In genomic region chr3:11465744-11466611, GRCh38 we compare ENCODE assay signal across 11 cellular contexts.
A peak's percentile ranks its signal among the peaks of the same experiment; 100 is the strongest.
DNase-seq lines count a peak whose midpoint lies in the region; ATAC-seq and TF ChIP-seq lines count a peak whose summit lies in the region.
"Had no signal": no experiment of that assay in that cellular context is flagged by ENCODE, and none has a peak within 500 bp of the region (broad histone marks: within the 10 kb centered on the region; RNA-seq: fewer than 3 reads in every experiment).

No MANE protein-coding gene starts in this region.

- H3K4me3 Mint-ChIP-seq in activated CD4-positive, alpha-beta memory T cell treated with anti-CD3 and anti-CD28 coated beads for 36 hours: no peak overlapping the region
- H3K4me3 Mint-ChIP-seq in activated CD8-positive, alpha-beta T cell treated with anti-CD3 and anti-CD28 coated beads, Interleukin-2, amount 10 ng/mL, durations not matched to agents 7 days and 5 days: no peak overlapping the region

- POLR2A ChIA-PET in activated CD4-positive, alpha-beta memory T cell treated with anti-CD3 and anti-CD28 coated beads for 36 hours (lab: Charles Lee): no interaction called here
- POLR2A ChIA-PET in activated CD8-positive, alpha-beta T cell treated with anti-CD3 and anti-CD28 coated beads, Interleukin-2, amount 10 ng/mL, durations not matched to agents 7 days and 5 days (lab: Charles Lee): no interaction called here

- no peaks in the 10 kb centered on the region for H3K9me3 Mint-ChIP-seq in activated CD4-positive, alpha-beta memory T cell treated with anti-CD3 and anti-CD28 coated beads for 36 hours
- H3K9me3 Mint-ChIP-seq in activated CD8-positive, alpha-beta T cell treated with anti-CD3 and anti-CD28 coated beads, Interleukin-2, amount 10 ng/mL, durations not matched to agents 7 days and 5 days (ENCODE audit: insufficient read depth): no peaks in the 10 kb centered on the region

- H3K27ac Mint-ChIP-seq in activated CD4-positive, alpha-beta memory T cell treated with anti-CD3 and anti-CD28 coated beads for 36 hours: no peak overlapping the region
- no peak overlapping the region for H3K27ac Mint-ChIP-seq in activated CD8-positive, alpha-beta T cell treated with anti-CD3 and anti-CD28 coated beads, Interleukin-2, amount 10 ng/mL, durations not matched to agents 7 days and 5 days

- H3K27me3 ChIP-seq in mucosa of rectum (ENCODE audit: control insufficient read depth in 2 of 2, insufficient read depth in 2 of 2, low read length in 2 of 2): no peaks in the 10 kb centered on the region
- H3K27me3 ChIP-seq in upper lobe of left lung: no peaks in the 10 kb centered on the region

- H3K27me3 Mint-ChIP-seq in activated CD4-positive, alpha-beta memory T cell treated with anti-CD3 and anti-CD28 coated beads for 36 hours: no peaks in the 10 kb centered on the region
- no peaks in the 10 kb centered on the region for H3K27me3 Mint-ChIP-seq in activated CD8-positive, alpha-beta T cell treated with anti-CD3 and anti-CD28 coated beads, Interleukin-2, amount 10 ng/mL, durations not matched to agents 7 days and 5 days (ENCODE audit: low read depth)

- CTCF ChIA-PET in activated CD4-positive, alpha-beta memory T cell treated with anti-CD3 and anti-CD28 coated beads for 36 hours (lab: Charles Lee): no interaction called here
- CTCF ChIA-PET in activated CD8-positive, alpha-beta T cell treated with anti-CD3 and anti-CD28 coated beads, Interleukin-2, amount 10 ng/mL, durations not matched to agents 7 days and 5 days (lab: Charles Lee): no interaction called here

- DNase-seq in DMS 273 (lab: John Stamatoyannopoulos, UW; ENCODE audit: unreplicated experiment): peak; percentile 26
- no peak for DNase-seq in DMS 273 treated with DMSO at 0.1 percent for 48 hours (lab: John Stamatoyannopoulos, UW)
- no peak for DNase-seq in upper lobe of left lung
- DNase-seq in activated CD4-positive, alpha-beta memory T cell treated with anti-CD3 and anti-CD28 coated beads for 36 hours: no peak
- no peak for DNase-seq in activated CD8-positive, alpha-beta T cell treated with anti-CD3 and anti-CD28 coated beads, Interleukin-2, amount 10 ng/mL, durations not matched to agents 7 days and 5 days
- DNase-seq in KBM-7: no peak
- DNase-seq: activated gamma-delta T cell, NCI-H2171 had no signal

- no peak for TF ChIP-seq CTCF in upper lobe of left lung (IDR thresholded peaks at IDR 0.05)

- H3K36me3 ChIP-seq in mucosa of rectum (ENCODE audit: control insufficient read depth in 2 of 2, insufficient read depth in 2 of 2, low read length in 2 of 2) (peaks cover 3 to 9% of the 10 kb centered on the region in 2 donors), upper lobe of left lung (peaks cover 0 to 10% (median 2%) of the 10 kb centered on the region in 4 donors)

- intact Hi-C loops in activated CD4-positive, alpha-beta memory T cell treated with anti-CD3 and anti-CD28 coated beads for 36 hours (cut with micrococcal nuclease): no loop called here

- 72 to 85% methylated on average over 9 of the region's 9 CpGs for WGBS in upper lobe of left lung, 2 donors

- H3K9ac ChIP-seq in mucosa of rectum (ENCODE audit: low read depth in 1 of 2, low read length in 2 of 2): no peak overlapping the region

- no peak for TF ChIP-seq EP300 in upper lobe of left lung (IDR thresholded peaks at IDR 0.05)

- H3K27ac ChIP-seq in mucosa of rectum (ENCODE audit: low read depth in 2 of 2, low read length in 2 of 2) (peak overlapping the region; percentile 38 to 57), upper lobe of left lung (peak overlapping the region in 3 of 4 donors; percentile 3 to 57 (median 10))
- H3K27ac ChIP-seq: 22Rv1 had no signal

- no peak for TF ChIP-seq POLR2A in upper lobe of left lung (IDR thresholded peaks at IDR 0.05)

- H3K4me1 ChIP-seq in mucosa of rectum (ENCODE audit: control insufficient read depth in 2 of 2, insufficient read depth in 2 of 2, low read length in 2 of 2) (no peaks in the 10 kb centered on the region), upper lobe of left lung (peaks cover 0 to 2% (median 0%) of the 10 kb centered on the region in 4 donors)

- H3K4me3 ChIP-seq in mucosa of rectum (ENCODE audit: low read length in 2 of 2): no peak overlapping the region
- H3K4me3 ChIP-seq in upper lobe of left lung: no peak overlapping the region

- H3K9me3 ChIP-seq in mucosa of rectum (ENCODE audit: control insufficient read depth in 2 of 2, low read length in 2 of 2): no peaks in the 10 kb centered on the region
- H3K9me3 ChIP-seq in upper lobe of left lung: no peaks in the 10 kb centered on the region

- H3K4me1 Mint-ChIP-seq in activated CD4-positive, alpha-beta memory T cell treated with anti-CD3 and anti-CD28 coated beads for 36 hours (ENCODE audit: low read depth): no peaks in the 10 kb centered on the region
- H3K4me1 Mint-ChIP-seq in activated CD8-positive, alpha-beta T cell treated with anti-CD3 and anti-CD28 coated beads, Interleukin-2, amount 10 ng/mL, durations not matched to agents 7 days and 5 days (ENCODE audit: low read depth): no peaks in the 10 kb centered on the region

- ATAC-seq in esophagus mucosa (peak; percentile 44), upper lobe of left lung (ENCODE audit: low FRiP score in 2 of 2) (peak in 1 of 2 donors; percentile 74)
- no peak for ATAC-seq in activated CD8-positive, alpha-beta T cell treated with anti-CD3 and anti-CD28 coated beads, Interleukin-2, amount 10 ng/mL, durations not matched to agents 7 days and 5 days

- in situ Hi-C loops in KBM-7 (cut with MboI; ENCODE audit: low pct_unique_long_range_greater_than_20kb, low sequenced_read_pairs): no loop called here

- H3K36me3 Mint-ChIP-seq in activated CD4-positive, alpha-beta memory T cell treated with anti-CD3 and anti-CD28 coated beads for 36 hours: peaks cover 10% of the 10 kb centered on the region
- H3K36me3 Mint-ChIP-seq in activated CD8-positive, alpha-beta T cell treated with anti-CD3 and anti-CD28 coated beads, Interleukin-2, amount 10 ng/mL, durations not matched to agents 7 days and 5 days (ENCODE audit: low read depth): no peaks in the 10 kb centered on the region
